ENCODE assay signal across 8 cellular contexts in the genomic region with DNA sequence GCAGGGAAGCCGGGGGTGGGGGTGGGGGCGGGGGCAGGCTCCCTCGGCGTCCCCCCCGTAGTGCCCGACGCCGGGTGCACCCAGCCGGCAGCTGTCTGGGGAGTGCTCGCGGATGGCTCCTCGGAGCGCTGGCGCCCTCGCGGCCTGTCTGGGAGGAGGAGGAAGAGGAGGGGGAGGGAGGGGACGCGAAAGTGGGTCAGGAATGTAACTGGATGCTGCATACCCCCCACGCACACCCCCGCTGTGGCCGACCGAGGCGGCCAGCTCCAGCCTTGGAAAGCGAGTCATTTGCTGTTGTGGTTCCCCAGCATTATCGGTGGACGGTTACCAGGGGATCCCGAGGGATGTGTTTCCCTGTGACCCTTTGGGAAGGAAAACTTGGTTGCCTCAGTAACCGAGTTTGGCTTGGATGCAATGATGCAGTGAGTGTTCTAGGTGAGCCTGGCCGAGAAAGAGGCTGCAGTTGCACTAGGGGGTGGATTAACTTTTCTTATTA. TPM values are rescaled to one million over a fixed set of nuclear protein-coding genes. Genes with fewer than 3 reads are reported as not detected.
DNase-seq lines count a peak whose midpoint lies in the region; ATAC-seq and TF ChIP-seq lines count a peak whose summit lies in the region.

No MANE protein-coding gene starts in this region.

- H3K4me3 ChIP-seq in DOHH2 (ENCODE audit: low read length) (peak overlapping the region; percentile 71; the same call in 1 of the 2 replicates), HUES64 (ENCODE audit: low read length) (peak overlapping the region; percentile 89)

- no peaks in the 10 kb centered on the region for H3K9me3 ChIP-seq in DOHH2 (ENCODE audit: control insufficient read depth, insufficient read depth, low read length)
- no peaks in the 10 kb centered on the region for H3K9me3 ChIP-seq in HUES64 (ENCODE audit: insufficient read depth, low read depth, low read length)

- under 1% methylated on average over 28 of the region's 29 CpGs for WGBS in HUES64

- ATAC-seq in activated T-cell treated with anti-CD3 and anti-CD28 coated beads, Interleukin-2, amount 50 U/mL, for 72 hours (replicated peaks in 1 of 2): peak in 1 of 2 donors; percentile 15
- ATAC-seq in GM21447 (IDR thresholded peaks at IDR 0.05; ENCODE audit: unreplicated experiment) (no peak), HG03457 (IDR thresholded peaks at IDR 0.05; ENCODE audit: unreplicated experiment) (no peak), HG03045 (IDR thresholded peaks at IDR 0.05; ENCODE audit: unreplicated experiment) (no peak)

- H3K9ac ChIP-seq in HUES64 (ENCODE audit: low read depth, low read length): no peak overlapping the region

- H3K9me3 Mint-ChIP-seq in activated T-cell treated with anti-CD3 and anti-CD28 coated beads, Interleukin-2, amount 50 U/mL, for 72 hours: no peaks in the 10 kb centered on the region
- H3K9me3 Mint-ChIP-seq in nephron progenitor cell: no peaks in the 10 kb centered on the region

- H3K27me3 ChIP-seq in DOHH2 (ENCODE audit: control insufficient read depth, low read length) (peaks cover 31% of the 10 kb centered on the region), HUES64 (ENCODE audit: insufficient read depth, low read length) (peaks cover 26% of the 10 kb centered on the region; the same call in 1 of the 2 replicates)

- H3K27me3 Mint-ChIP-seq in activated T-cell treated with anti-CD3 and anti-CD28 coated beads, Interleukin-2, amount 50 U/mL, for 72 hours (ENCODE audit: low read depth): peaks cover 22% of the 10 kb centered on the region
- H3K27me3 Mint-ChIP-seq in nephron progenitor cell (ENCODE audit: low read depth, poor library complexity): peaks cover 31% of the 10 kb centered on the region

- H3K4me1 Mint-ChIP-seq in activated T-cell treated with anti-CD3 and anti-CD28 coated beads, Interleukin-2, amount 50 U/mL, for 72 hours (ENCODE audit: low read depth): peaks cover 19% of the 10 kb centered on the region
- peaks cover 17% of the 10 kb centered on the region for H3K4me1 Mint-ChIP-seq in nephron progenitor cell

- peak overlapping the region; percentile 67 to 74 for H3K4me3 Mint-ChIP-seq in activated T-cell treated with anti-CD3 and anti-CD28 coated beads, Interleukin-2, amount 50 U/mL, for 72 hours
- H3K4me3 Mint-ChIP-seq in nephron progenitor cell: peak overlapping the region; percentile 78

- H3K36me3 Mint-ChIP-seq in activated T-cell treated with anti-CD3 and anti-CD28 coated beads, Interleukin-2, amount 50 U/mL, for 72 hours (ENCODE audit: insufficient read depth in 2 of 2): no peaks in the 10 kb centered on the region
- H3K36me3 Mint-ChIP-seq in nephron progenitor cell (ENCODE audit: low read depth): no peaks in the 10 kb centered on the region

- H3K27ac ChIP-seq in DOHH2 (ENCODE audit: low read depth, low read length) (no peak overlapping the region), HUES64 (ENCODE audit: low read depth, low read length) (no peak overlapping the region)

- H3K4me1 ChIP-seq in DOHH2 (ENCODE audit: control insufficient read depth, low read length) (peaks cover 23% of the 10 kb centered on the region), HUES64 (ENCODE audit: insufficient read depth, low read length) (peaks cover 11% of the 10 kb centered on the region; the same call in 1 of the 2 replicates)

- DNase-seq in activated T-cell treated with anti-CD3 and anti-CD28 coated beads, Interleukin-2, amount 50 U/mL, for 72 hours: peak in 1 of 2 donors; percentile 4
- DNase-seq in germinal center (ENCODE audit: low spot score): peak; percentile 34
- peak; percentile 76 for DNase-seq in nephron progenitor cell

- 0 out of 2 replicates have a peak, but pooled peaks cover 4% of the 10 kb centered on the region for H3F3A ChIP-seq in DOHH2 (ENCODE audit: control insufficient read depth, insufficient read depth)

- no peak for TF ChIP-seq CTCF in DOHH2 (IDR thresholded peaks at IDR 0.05; ENCODE audit: low read depth, low read length, poor library complexity, severe bottlenecking)
- TF ChIP-seq CTCF in nephron progenitor cell (IDR thresholded peaks at IDR 0.05): no peak

- no peaks in the 10 kb centered on the region for H3K79me2 ChIP-seq in DOHH2 (ENCODE audit: control insufficient read depth, low read length)

- H3K9me2 ChIP-seq in DOHH2 (replicated peaks; ENCODE audit: control insufficient read depth, low read length): no peaks in the 10 kb centered on the region

- H4K20me1 ChIP-seq in DOHH2 (ENCODE audit: control insufficient read depth, insufficient read depth, low read depth, low read length): no peaks in the 10 kb centered on the region

- H3K27ac Mint-ChIP-seq in activated T-cell treated with anti-CD3 and anti-CD28 coated beads, Interleukin-2, amount 50 U/mL, for 72 hours: no peak overlapping the region
- peak overlapping the region; percentile 89 for H3K27ac Mint-ChIP-seq in nephron progenitor cell

- peak overlapping the region; percentile 66 for H3K4me2 ChIP-seq in DOHH2 (ENCODE audit: low read length)

- H3K36me3 ChIP-seq in DOHH2 (ENCODE audit: control insufficient read depth, low read length) (no peaks in the 10 kb centered on the region), HUES64 (ENCODE audit: insufficient read depth, low read length) (no peaks in the 10 kb centered on the region)

RNA-seq across cellular contexts. Expression of gene RREB1, which starts 55.3 kb away (rescaled TPM):
- polyA plus RNA-seq in HUES64 (2013, experiment 1 of 2): 11.2 TPM
- 13.5 TPM for polyA plus RNA-seq in HUES64 (2013, experiment 2 of 2)
- 10 to 100 TPM; 16.0 to 16.4 TPM for total RNA-seq in activated T-cell treated with anti-CD3 and anti-CD28 coated beads, Interleukin-2, amount 50 U/mL, for 72 hours
